In genomic region chr17:81903415-81903831, GRCh38 we compare ENCODE assay signal across 20 cellular contexts. TPM values are rescaled to one million over a fixed set of nuclear protein-coding genes. Genes with fewer than 3 reads are reported as not detected.
"Had no signal": no experiment of that assay in that cellular context is flagged by ENCODE, and none has a peak within 500 bp of the region (broad histone marks: within the 10 kb centered on the region; RNA-seq: fewer than 3 reads in every experiment).

No MANE protein-coding gene starts in this region.

- FAIRE-seq: keratinocyte, pancreas had no signal

- H3K4me3 ChIP-seq: lung, pancreas, psoas muscle, thyroid gland had no signal

- H3K4me3 Mint-ChIP-seq: activated CD4-positive, alpha-beta T cell treated with anti-CD3 and anti-CD28 coated beads, Interleukin-2, amount 10 ng/mL, durations not matched to agents 7 days and 5 days; activated CD8-positive, alpha-beta memory T cell treated with anti-CD3 and anti-CD28 coated beads, Interleukin-2, amount 10 ng/mL, durations not matched to agents 7 days and 5 days; activated CD8-positive, alpha-beta T cell treated with anti-CD3 and anti-CD28 coated beads for 36 hours; activated naive CD4-positive, alpha-beta T cell treated with anti-CD3 and anti-CD28 coated beads, Interleukin-2, amount 10 ng/mL, durations not matched to agents 7 days and 5 days had no signal

- ATAC-seq: activated CD8-positive, alpha-beta memory T cell treated with anti-CD3 and anti-CD28 coated beads, Interleukin-2, amount 10 ng/mL, durations not matched to agents 7 days and 5 days; activated CD8-positive, alpha-beta T cell treated with anti-CD3 and anti-CD28 coated beads for 36 hours; naive thymus-derived CD4-positive, alpha-beta T cell; psoas muscle; stimulated activated naive CD8-positive, alpha-beta T cell treated with anti-CD3 and anti-CD28 coated beads, Interleukin-15, Interleukin-2, amounts not matched to agents 100 U/mL and 50 U/mL, for 24 hours had no signal

- H3K27ac Mint-ChIP-seq: activated CD4-positive, alpha-beta T cell treated with anti-CD3 and anti-CD28 coated beads, Interleukin-2, amount 10 ng/mL, durations not matched to agents 7 days and 5 days; activated CD8-positive, alpha-beta memory T cell treated with anti-CD3 and anti-CD28 coated beads, Interleukin-2, amount 10 ng/mL, durations not matched to agents 7 days and 5 days; activated CD8-positive, alpha-beta T cell treated with anti-CD3 and anti-CD28 coated beads for 36 hours; activated naive CD4-positive, alpha-beta T cell treated with anti-CD3 and anti-CD28 coated beads, Interleukin-2, amount 10 ng/mL, durations not matched to agents 7 days and 5 days; naive thymus-derived CD4-positive, alpha-beta T cell had no signal

- H3K9me3 Mint-ChIP-seq: activated CD4-positive, alpha-beta T cell treated with anti-CD3 and anti-CD28 coated beads, Interleukin-2, amount 10 ng/mL, durations not matched to agents 7 days and 5 days; activated CD8-positive, alpha-beta T cell treated with anti-CD3 and anti-CD28 coated beads for 36 hours; activated naive CD4-positive, alpha-beta T cell treated with anti-CD3 and anti-CD28 coated beads, Interleukin-2, amount 10 ng/mL, durations not matched to agents 7 days and 5 days; naive thymus-derived CD4-positive, alpha-beta T cell had no signal

- DNase-seq: activated CD4-positive, alpha-beta T cell treated with anti-CD3 and anti-CD28 coated beads, Interleukin-2, amount 10 ng/mL, durations not matched to agents 7 days and 5 days; activated CD4-positive, CD25-positive, alpha-beta regulatory T cell treated with anti-CD3 and anti-CD28 coated beads, Interleukin-2, amount 50 U/mL, for 72 hours; activated CD8-positive, alpha-beta memory T cell treated with anti-CD3 and anti-CD28 coated beads, Interleukin-2, amount 10 ng/mL, durations not matched to agents 7 days and 5 days; activated CD8-positive, alpha-beta T cell treated with anti-CD3 and anti-CD28 coated beads for 36 hours; activated effector memory CD4-positive, alpha-beta T cell treated with anti-CD3 and anti-CD28 coated beads, Interleukin-2, amount 50 U/mL, for 16 hours; activated naive CD4-positive, alpha-beta T cell treated with anti-CD3 and anti-CD28 coated beads, Interleukin-2, amount 10 ng/mL, durations not matched to agents 7 days and 5 days; activated T-cell treated with anti-CD3 and anti-CD28 coated beads for 4 hours; cerebellar nuclear complex; cortex of kidney; naive thymus-derived CD4-positive, alpha-beta T cell; psoas muscle; stimulated activated CD4-positive, alpha-beta T cell treated with anti-CD3 and anti-CD28 coated beads, Interleukin-12 subunit alpha, Interleukin-12 subunit beta, amount 100 ng/mL, for 4 hours; stimulated activated CD4-positive, alpha-beta T cell treated with anti-CD3 and anti-CD28 coated beads, Interleukin-4, amount 100 ng/mL, for 4 hours; stimulated activated naive CD8-positive, alpha-beta T cell treated with anti-CD3 and anti-CD28 coated beads, Interleukin-15, Interleukin-2, amounts not matched to agents 100 U/mL and 50 U/mL, for 24 hours; thyroid gland had no signal

- H3K9me3 ChIP-seq: heart left ventricle, pancreas, psoas muscle, thyroid gland had no signal

- H3K27ac ChIP-seq: epithelial cell of prostate, heart left ventricle, pancreas, psoas muscle, thyroid gland had no signal

- H3K27me3 ChIP-seq: pancreas, thyroid gland had no signal

RNA-seq across cellular contexts. Expression of gene NPB, which starts 1.4 kb away (rescaled TPM):
- polyA plus RNA-seq: keratinocyte had no signal
